Comparison of ENCODE assay signal across 34 cellular contexts in the genomic region with DNA sequence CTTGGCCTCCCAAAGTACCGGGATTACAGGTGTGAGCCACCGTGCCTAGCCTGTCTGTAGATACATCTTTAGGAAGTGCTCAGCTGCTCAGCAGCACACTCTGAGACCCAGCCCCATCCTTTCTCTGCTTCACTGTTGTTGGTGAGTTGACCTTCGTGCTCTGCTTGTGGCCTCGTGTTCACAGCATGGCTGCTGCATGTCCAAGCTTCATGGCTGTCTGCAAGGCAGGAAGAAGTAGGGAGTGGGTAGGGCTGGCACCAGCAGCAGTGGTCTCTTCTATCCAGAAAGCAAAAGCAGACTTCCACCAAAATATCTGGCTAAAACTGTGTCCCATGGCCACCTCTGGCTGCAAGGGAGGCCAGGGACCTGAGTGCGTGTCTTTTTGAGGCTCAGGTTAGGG. TPM values are rescaled to one million over a fixed set of nuclear protein-coding genes. Genes with fewer than 3 reads are reported as not detected.
"Had no signal": no experiment of that assay in that cellular context is flagged by ENCODE, and none has a peak within 500 bp of the region (broad histone marks: within the 10 kb centered on the region; RNA-seq: fewer than 3 reads in every experiment).

No MANE protein-coding gene starts in this region.

- H3K4me3 ChIP-seq: gastroesophageal sphincter, heart left ventricle, hepatocyte, neural progenitor cell, pancreas, sigmoid colon, testis, tibial artery had no signal

- DNase-seq: cerebellar nuclear complex; cortex of kidney; effector CD8-positive, alpha-beta T cell; endodermal cell; foreskin fibroblast; mammary epithelial cell; mesendoderm; midbrain; naive thymus-derived CD4-positive, alpha-beta T cell; occipital lobe; pancreas; sigmoid colon; stimulated activated CD4-positive, alpha-beta T cell treated with anti-CD3 and anti-CD28 coated beads, Interleukin-2, amount 100 ng/mL, for 24 hours; stimulated activated CD4-positive, alpha-beta T cell treated with anti-CD3 and anti-CD28 coated beads, Interleukin-4, amount 100 ng/mL, for 24 hours; stimulated activated naive CD8-positive, alpha-beta T cell treated with anti-CD3 and anti-CD28 coated beads, Interleukin-15, Interleukin-2, amounts not matched to agents 100 U/mL and 50 U/mL, for 24 hours; substantia nigra; testis; tibial artery had no signal

- H2AFZ ChIP-seq: hepatocyte, neural progenitor cell had no signal

- ATAC-seq: esophagus mucosa; gastroesophageal sphincter; heart left ventricle; left lobe of liver; naive thymus-derived CD4-positive, alpha-beta T cell; pancreas; stimulated activated memory B cell treated with anti-CD40 and anti-IgM and Interleukin-4, amounts not matched to agents 10 μg/mL and 1 μg/mL and 100 μg/mL, for 72 hours; stimulated activated naive CD8-positive, alpha-beta T cell treated with anti-CD3 and anti-CD28 coated beads, Interleukin-15, Interleukin-2, amounts not matched to agents 100 U/mL and 50 U/mL, for 24 hours had no signal

- H3K27ac Mint-ChIP-seq: endodermal cell; naive thymus-derived CD4-positive, alpha-beta T cell; nephron; neural progenitor cell; stimulated activated memory B cell treated with anti-CD40 and anti-IgM and Interleukin-4, amounts not matched to agents 10 μg/mL and 1 μg/mL and 100 μg/mL, for 72 hours; type B pancreatic cell had no signal

- H3K4me3 Mint-ChIP-seq: endodermal cell; naive thymus-derived CD4-positive, alpha-beta T cell; nephron; neural progenitor cell; stimulated activated memory B cell treated with anti-CD40 and anti-IgM and Interleukin-4, amounts not matched to agents 10 μg/mL and 1 μg/mL and 100 μg/mL, for 72 hours; type B pancreatic cell had no signal

- H3K36me3 ChIP-seq: neural progenitor cell had no signal

- H3K27ac ChIP-seq: epithelial cell of prostate, gastroesophageal sphincter, hepatocyte, neural progenitor cell, pancreas, sigmoid colon, testis, tibial artery had no signal

- H3K9me3 ChIP-seq: gastroesophageal sphincter, heart left ventricle, pancreas, sigmoid colon, testis, tibial artery had no signal

- H3K9ac ChIP-seq: neural progenitor cell had no signal

- H3K27me3 ChIP-seq: gastroesophageal sphincter, heart left ventricle, hepatocyte, neural progenitor cell, pancreas, sigmoid colon, testis, tibial artery had no signal

- H3K9me3 Mint-ChIP-seq: endodermal cell; naive thymus-derived CD4-positive, alpha-beta T cell; nephron; neural progenitor cell; stimulated activated memory B cell treated with anti-CD40 and anti-IgM and Interleukin-4, amounts not matched to agents 10 μg/mL and 1 μg/mL and 100 μg/mL, for 72 hours; type B pancreatic cell had no signal

- H3K4me1 ChIP-seq: neural progenitor cell had no signal

- H3K4me2 ChIP-seq: hepatocyte, neural progenitor cell had no signal

- H3K27me3 Mint-ChIP-seq: naive thymus-derived CD4-positive, alpha-beta T cell; stimulated activated memory B cell treated with anti-CD40 and anti-IgM and Interleukin-4, amounts not matched to agents 10 μg/mL and 1 μg/mL and 100 μg/mL, for 72 hours; type B pancreatic cell had no signal

RNA-seq across cellular contexts. Expression of gene ERICH4, which starts 30.0 kb away (rescaled TPM):
- total RNA-seq: dermis microvascular lymphatic vessel endothelial cell; endodermal cell; esophagus mucosa; gastroesophageal sphincter; kidney; left lobe of liver; lower leg skin; mammary epithelial cell; mucosa of gallbladder; naive thymus-derived CD4-positive, alpha-beta T cell; occipital lobe; pancreas; posterior vena cava; sigmoid colon; skeletal muscle tissue had no signal
- polyA plus RNA-seq: mammary epithelial cell; naive thymus-derived CD4-positive, alpha-beta T cell; pancreas; sigmoid colon had no signal
